10 cellular contexts compared by ENCODE assay signal in the genomic region with DNA sequence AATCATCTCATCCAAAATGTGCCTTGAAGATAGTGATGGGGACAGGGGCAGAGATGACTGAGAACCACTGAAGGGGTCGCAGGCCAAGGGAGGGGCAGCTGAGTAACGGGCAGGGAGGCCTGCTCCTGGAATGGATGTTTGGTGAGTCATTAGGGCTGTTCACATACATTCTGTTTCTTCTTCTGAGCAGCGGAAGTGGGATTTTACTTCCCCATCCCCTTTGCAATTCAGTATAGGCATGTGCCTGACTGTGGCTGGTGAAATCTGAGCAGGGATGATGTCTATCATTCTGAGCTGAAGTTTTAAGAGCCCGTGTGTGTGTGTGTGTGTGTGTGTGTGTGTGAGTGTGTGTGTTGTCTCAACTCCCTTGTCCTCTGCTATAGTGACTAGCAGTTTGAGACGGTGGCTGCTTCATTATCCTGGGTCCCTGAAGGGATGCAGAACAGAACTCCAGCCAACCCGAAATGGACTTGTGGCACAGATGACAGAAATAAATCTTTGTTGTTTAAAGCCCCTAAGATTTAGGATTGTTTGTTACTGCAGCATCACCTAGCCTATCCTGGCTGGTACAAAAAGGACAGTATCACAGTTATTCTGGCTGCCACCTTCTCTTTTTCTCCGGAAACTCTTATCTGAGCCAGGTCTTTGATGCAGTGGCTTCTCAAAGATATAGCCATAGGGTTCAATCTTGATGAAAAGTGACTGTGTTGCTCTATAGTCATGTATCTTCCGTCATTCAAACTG. TPM values are rescaled to one million over a fixed set of nuclear protein-coding genes. Genes with fewer than 3 reads are reported as not detected.
A peak's percentile ranks its signal among the peaks of the same experiment; 100 is the strongest.
DNase-seq lines count a peak whose midpoint lies in the region; ATAC-seq and TF ChIP-seq lines count a peak whose summit lies in the region.
"Had no signal": no experiment of that assay in that cellular context is flagged by ENCODE, and none has a peak within 500 bp of the region (broad histone marks: within the 10 kb centered on the region; RNA-seq: fewer than 3 reads in every experiment).

No MANE protein-coding gene starts in this region.

- peaks cover 6% of the 10 kb centered on the region; the same call in 1 of the 2 replicates for H3K4me1 ChIP-seq in PC-9 (replicated peaks; ENCODE audit: insufficient read depth)
- peaks cover 0 to 9% of the 10 kb centered on the region in 2 donors for H3K4me1 ChIP-seq in duodenal mucosa (ENCODE audit: control insufficient read depth in 1 of 2, insufficient read depth in 2 of 2, low read length in 2 of 2)
- no peaks in the 10 kb centered on the region for H3K4me1 ChIP-seq in naive thymus-derived CD4-positive, alpha-beta T cell (ENCODE audit: control insufficient read depth in 2 of 2, insufficient read depth in 2 of 2, low read length in 2 of 2)

- H3K9me2 ChIP-seq in PC-9 (ENCODE audit: insufficient read depth), result no peaks in the 10 kb centered on the region

- POLR2A ChIA-PET in PC-9 (lab: Charles Lee; ENCODE audit: unreplicated experiment), result interaction anchor here (0.5 kb wide), 1 partner anchor 11 kb away, joined by 3 read pairs; no protein-coding TSS in a partner anchor
- POLR2A ChIA-PET in naive thymus-derived CD4-positive, alpha-beta T cell (lab: Charles Lee), result no interaction called here

- intact Hi-C loops in PC-9 (cut with micrococcal nuclease; ENCODE audit: unreplicated experiment), result no loop called here
- intact Hi-C loops in naive thymus-derived CD4-positive, alpha-beta T cell (cut with micrococcal nuclease), result no loop called here

- H3K9me3 ChIP-seq in PC-9 (ENCODE audit: insufficient read depth, low read depth), result no peaks in the 10 kb centered on the region; the same call in 1 of the 2 replicates
- no peaks in the 10 kb centered on the region for H3K9me3 ChIP-seq in duodenal mucosa (ENCODE audit: control insufficient read depth in 1 of 2, low read length in 2 of 2)
- H3K9me3 ChIP-seq in naive thymus-derived CD4-positive, alpha-beta T cell (ENCODE audit: control insufficient read depth in 2 of 3, low read length in 3 of 3), result no peaks in the 10 kb centered on the region

- H3K36me3 Mint-ChIP-seq in naive thymus-derived CD4-positive, alpha-beta T cell, result peaks cover 0 to 4% (median 0%) of the 10 kb centered on the region in 5 donors

- no peak overlapping the region for H3K27ac Mint-ChIP-seq in naive thymus-derived CD4-positive, alpha-beta T cell
- H3K27ac Mint-ChIP-seq: activated CD8-positive, alpha-beta T cell treated with anti-CD3 and anti-CD28 coated beads, Interleukin-2, amount 10 ng/mL, durations not matched to agents 7 days and 5 days had no signal

- peaks cover 0 to 5% (median 0%) of the 10 kb centered on the region in 7 donors for H3K4me1 Mint-ChIP-seq in naive thymus-derived CD4-positive, alpha-beta T cell

- no TSS peak for BruUV-seq in PC-9 (replicated peaks; lab: Mats Ljungman, UMichigan)

- H3K9me3 Mint-ChIP-seq in naive thymus-derived CD4-positive, alpha-beta T cell, result peaks cover 0 to 1% (median 0%) of the 10 kb centered on the region in 11 donors

- H3K27me3 ChIP-seq in PC-9 (ENCODE audit: insufficient read depth, low read depth) (no peaks in the 10 kb centered on the region), duodenal mucosa (ENCODE audit: control insufficient read depth in 1 of 2, insufficient read depth in 2 of 2, low read length in 2 of 2) (peaks cover 0 to 4% of the 10 kb centered on the region in 2 donors)
- H3K27me3 ChIP-seq in naive thymus-derived CD4-positive, alpha-beta T cell (ENCODE audit: control insufficient read depth in 2 of 2, insufficient read depth in 2 of 2, low read length in 2 of 2), result no peaks in the 10 kb centered on the region

- TF ChIP-seq CTCF in PC-9 (conservative IDR thresholded peaks at IDR 0.05), result no peak

- peak; percentile 47 for DNase-seq in ELF-1 (ENCODE audit: low read depth, low spot score)
- no peak for DNase-seq in PC-9
- no peak for DNase-seq in naive thymus-derived CD4-positive, alpha-beta T cell
- DNase-seq in DMS53 treated with DMSO at 0.1 percent for 48 hours (lab: John Stamatoyannopoulos, UW; ENCODE audit: unreplicated experiment), result no peak
- no peak for DNase-seq in COLO829 (ENCODE audit: low spot score)
- DNase-seq in NK-92 treated with Interleukin-12 subunit alpha and Interleukin-12 subunit beta, amount 100 ng/mL, for 24 hours (lab: John Stamatoyannopoulos, UW), result no peak
- DNase-seq: activated CD8-positive, alpha-beta T cell treated with anti-CD3 and anti-CD28 coated beads, Interleukin-2, amount 10 ng/mL, durations not matched to agents 7 days and 5 days; amniotic stem cell had no signal

- no peaks in the 10 kb centered on the region for H3K36me3 ChIP-seq in PC-9 (ENCODE audit: low read depth)
- no peaks in the 10 kb centered on the region for H3K36me3 ChIP-seq in duodenal mucosa (ENCODE audit: control insufficient read depth in 1 of 2, insufficient read depth in 2 of 2, low read length in 2 of 2)
- H3K36me3 ChIP-seq in naive thymus-derived CD4-positive, alpha-beta T cell (ENCODE audit: control insufficient read depth in 2 of 3, insufficient read depth in 3 of 3, low read length in 3 of 3), result no peaks in the 10 kb centered on the region

- H3K4me3 Mint-ChIP-seq in naive thymus-derived CD4-positive, alpha-beta T cell, result no peak overlapping the region
- H3K4me3 Mint-ChIP-seq: activated CD8-positive, alpha-beta T cell treated with anti-CD3 and anti-CD28 coated beads, Interleukin-2, amount 10 ng/mL, durations not matched to agents 7 days and 5 days had no signal

- H3K4me3 ChIP-seq in PC-9 (no peak overlapping the region), duodenal mucosa (ENCODE audit: low read depth in 1 of 2, low read length in 2 of 2) (no peak overlapping the region)
- no peak overlapping the region for H3K4me3 ChIP-seq in naive thymus-derived CD4-positive, alpha-beta T cell (ENCODE audit: low read length)

- CTCF ChIA-PET in PC-9 (lab: Charles Lee), result no interaction called here
- CTCF ChIA-PET in naive thymus-derived CD4-positive, alpha-beta T cell (lab: Charles Lee), result no interaction called here

- no peak overlapping the region for H2AFZ ChIP-seq in PC-9

- no peak overlapping the region for H3K9ac ChIP-seq in duodenal mucosa (ENCODE audit: low read depth in 1 of 2, low read length in 2 of 2)

- H3K27me3 Mint-ChIP-seq in naive thymus-derived CD4-positive, alpha-beta T cell, result peaks cover 9 to 21% (median 15%) of the 10 kb centered on the region in 5 donors

- peak overlapping the region; percentile 36 for H3K27ac ChIP-seq in PC-9
- H3K27ac ChIP-seq in duodenal mucosa (ENCODE audit: low read depth, low read length), result peak overlapping the region; percentile 36
- no peak overlapping the region for H3K27ac ChIP-seq in naive thymus-derived CD4-positive, alpha-beta T cell (ENCODE audit: low read depth, low read length)

- H3K79me2 ChIP-seq in PC-9 (ENCODE audit: low read depth), result no peaks in the 10 kb centered on the region

- H3K4me2 ChIP-seq in PC-9, result no peak overlapping the region

- no peaks in the 10 kb centered on the region for H4K20me1 ChIP-seq in PC-9 (ENCODE audit: insufficient read depth)

- H3F3A ChIP-seq in PC-9 (ENCODE audit: insufficient read depth, low read depth), result no peaks in the 10 kb centered on the region

- peak; percentile 80 for ATAC-seq in naive thymus-derived CD4-positive, alpha-beta T cell
- no peak for ATAC-seq in GM18861 (IDR thresholded peaks at IDR 0.05; ENCODE audit: unreplicated experiment)
- ATAC-seq: activated CD8-positive, alpha-beta T cell treated with anti-CD3 and anti-CD28 coated beads, Interleukin-2, amount 10 ng/mL, durations not matched to agents 7 days and 5 days had no signal

RNA-seq across cellular contexts. Expression of a gene that starts 29.2 kb away (rescaled TPM):
- 430 and 437 TPM in 2 replicates for total RNA-seq in PC-9 (2021)
- total RNA-seq in naive thymus-derived CD4-positive, alpha-beta T cell, result 100 to 1,000 TPM in 1 of 5 experiments, 10 to 100 TPM in 3, not detected in 1; 18.1 to 167 (median 20.5) TPM
- under 1 TPM; 0.07 to 0.32 TPM for polyA plus RNA-seq in naive thymus-derived CD4-positive, alpha-beta T cell
- total RNA-seq: activated CD8-positive, alpha-beta T cell treated with anti-CD3 and anti-CD28 coated beads, Interleukin-2, amount 10 ng/mL, durations not matched to agents 7 days and 5 days had no signal

RNA-seq across cellular contexts. Expression of a gene that starts 44.8 kb away (rescaled TPM):
- total RNA-seq in PC-9 (2021), result not detected in 2 replicates
- not detected for total RNA-seq in naive thymus-derived CD4-positive, alpha-beta T cell
- not detected for polyA plus RNA-seq in naive thymus-derived CD4-positive, alpha-beta T cell
- total RNA-seq: activated CD8-positive, alpha-beta T cell treated with anti-CD3 and anti-CD28 coated beads, Interleukin-2, amount 10 ng/mL, durations not matched to agents 7 days and 5 days had no signal
